Comparison of ENCODE assay signal across 19 cellular contexts in genomic region chr2:217206326-217206725, GRCh38.
"Had no signal": no experiment of that assay in that cellular context is flagged by ENCODE, and none has a peak within 500 bp of the region (broad histone marks: within the 10 kb centered on the region; RNA-seq: fewer than 3 reads in every experiment).

No MANE protein-coding gene starts in this region.

- DNase-seq: activated CD4-positive, alpha-beta T cell treated with anti-CD3 and anti-CD28 coated beads for 4 hours; activated CD8-positive, alpha-beta memory T cell treated with anti-CD3 and anti-CD28 coated beads for 24 hours; activated naive CD4-positive, alpha-beta T cell treated with anti-CD3 and anti-CD28 coated beads, Interleukin-2, amount 50 U/mL, for 16 hours; activated T-cell treated with anti-CD3 and anti-CD28 coated beads for 4 hours; amygdala; brain microvascular endothelial cell; dermis blood vessel endothelial cell; hippocampal formation; midbrain; posterior cingulate gyrus; small intestine; substantia nigra; T-cell; T1000; WERI-Rb-1 had no signal

- ATAC-seq: activated T-helper 17 cell treated with anti-CD3 and anti-CD28 coated beads, Interleukin-2, amount 50 U/mL, for 72 hours; stimulated activated memory B cell treated with anti-CD40 and anti-IgM and Interleukin-4, amounts not matched to agents 10 μg/mL and 1 μg/mL and 100 μg/mL, for 72 hours; T-cell had no signal

- H3K4me3 ChIP-seq: right atrium auricular region had no signal

- H3K27me3 ChIP-seq: brain microvascular endothelial cell, right atrium auricular region had no signal

- H3K27ac ChIP-seq: brain microvascular endothelial cell, neutrophil, right atrium auricular region had no signal

- H3K4me3 Mint-ChIP-seq: activated T-helper 17 cell treated with anti-CD3 and anti-CD28 coated beads, Interleukin-2, amount 50 U/mL, for 72 hours; stimulated activated memory B cell treated with anti-CD40 and anti-IgM and Interleukin-4, amounts not matched to agents 10 μg/mL and 1 μg/mL and 100 μg/mL, for 72 hours; T-cell had no signal

- H3K36me3 Mint-ChIP-seq: stimulated activated memory B cell treated with anti-CD40 and anti-IgM and Interleukin-4, amounts not matched to agents 10 μg/mL and 1 μg/mL and 100 μg/mL, for 72 hours; T-cell had no signal

- H3K27ac Mint-ChIP-seq: activated T-helper 17 cell treated with anti-CD3 and anti-CD28 coated beads, Interleukin-2, amount 50 U/mL, for 72 hours; stimulated activated memory B cell treated with anti-CD40 and anti-IgM and Interleukin-4, amounts not matched to agents 10 μg/mL and 1 μg/mL and 100 μg/mL, for 72 hours; T-cell had no signal

- H3K4me1 ChIP-seq: right atrium auricular region had no signal

- H3K9me3 ChIP-seq: neutrophil, right atrium auricular region had no signal

- H3K36me3 ChIP-seq: brain microvascular endothelial cell, neutrophil, right atrium auricular region, WERI-Rb-1 had no signal

- H3K4me1 Mint-ChIP-seq: activated T-helper 17 cell treated with anti-CD3 and anti-CD28 coated beads, Interleukin-2, amount 50 U/mL, for 72 hours; stimulated activated memory B cell treated with anti-CD40 and anti-IgM and Interleukin-4, amounts not matched to agents 10 μg/mL and 1 μg/mL and 100 μg/mL, for 72 hours; T-cell had no signal
